ENCODE assay signal across 1 cellular context in genomic region chr15:29880341-29880740, GRCh38.
TF ChIP-seq lines count a peak whose summit lies in the region.

No MANE protein-coding gene starts in this region.

TF ChIP-seq in HepG2, 621 proteins besides CTCF, POLR2A, EP300 and RAD21 (continued from another document):
- no peak for TF ChIP-seq FOXP4 (CRISPR knock-in tag; IDR thresholded peaks at IDR 0.05)
- no peak for TF ChIP-seq BCL3 (CRISPR knock-in tag; IDR thresholded peaks at IDR 0.05)
- no peak for TF ChIP-seq ZFP36 (IDR thresholded peaks at IDR 0.05; ENCODE audit: borderline replicate concordance, low read depth, low read length, partially characterized antibody)
- TF ChIP-seq ZNF326 (CRISPR knock-in tag; IDR thresholded peaks at IDR 0.05; ENCODE audit: borderline replicate concordance), result no peak
- TF ChIP-seq TCF7L2 (IDR thresholded peaks at IDR 0.05; ENCODE audit: low read depth, low read length), result no peak
- no peak for TF ChIP-seq ZNF790 (CRISPR knock-in tag; IDR thresholded peaks at IDR 0.05; ENCODE audit: borderline replicate concordance)
- no peak for TF ChIP-seq ZUFSP (CRISPR knock-in tag; IDR thresholded peaks at IDR 0.05; ENCODE audit: borderline replicate concordance)
- TF ChIP-seq ARNT2 (CRISPR knock-in tag; IDR thresholded peaks at IDR 0.05; ENCODE audit: low read depth), result no peak
- no peak for TF ChIP-seq GTF3A (CRISPR knock-in tag; conservative IDR thresholded peaks at IDR 0.05)
TF ChIP-seq in HepG2: peak in this region for 0.
